In the genomic region with DNA sequence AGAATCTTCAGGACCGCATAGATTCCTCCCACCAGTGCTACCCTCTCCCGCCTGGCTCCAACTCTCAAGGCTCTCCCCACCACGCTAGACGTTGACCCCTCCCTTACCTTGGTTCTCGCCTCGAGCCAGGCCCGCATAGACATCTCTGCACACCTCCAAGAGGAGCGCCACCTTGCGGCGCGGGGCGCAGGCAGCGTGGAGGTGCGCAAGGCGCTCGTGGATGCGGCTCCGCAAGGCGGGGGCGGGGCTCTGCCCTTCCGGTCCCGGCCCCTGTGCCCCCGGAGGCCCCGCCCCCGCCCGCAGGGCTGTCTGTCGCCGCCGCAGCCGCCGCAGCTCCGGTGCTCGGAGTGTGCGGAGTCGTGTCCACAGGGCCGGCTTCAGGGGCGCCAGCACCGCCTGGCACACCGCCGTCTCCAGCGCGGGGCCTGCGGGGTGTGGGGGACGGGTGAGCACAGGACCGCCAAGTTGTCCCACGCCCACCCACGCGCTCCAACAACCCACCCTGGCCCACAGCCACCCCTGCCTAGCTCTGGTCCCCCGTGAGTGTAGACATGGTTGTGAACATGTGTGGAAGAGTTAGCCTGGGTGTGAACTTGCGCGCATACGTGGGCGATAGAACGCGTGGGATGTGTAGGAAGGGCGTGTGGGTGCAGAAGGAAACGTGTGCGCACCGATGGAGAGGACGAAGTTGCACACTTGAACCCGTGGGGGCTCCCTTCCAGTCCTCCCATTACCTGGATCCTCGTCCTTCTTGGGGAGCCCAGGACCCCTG, we compare ENCODE assay signal across 7 cellular contexts. TPM values are rescaled to one million over a fixed set of nuclear protein-coding genes. Genes with fewer than 3 reads are reported as not detected.
DNase-seq lines count a peak whose midpoint lies in the region; ATAC-seq, FAIRE-seq and TF ChIP-seq lines count a peak whose summit lies in the region.

No MANE protein-coding gene starts in this region.

- H3K27me3 ChIP-seq in astrocyte (ENCODE audit: insufficient read depth, low read length) (no peaks in the 10 kb centered on the region), sigmoid colon (no peaks in the 10 kb centered on the region)

- 21 to 29% methylated on average over 62 of the region's 62 CpGs for WGBS in sigmoid colon, 2 donors

- no peak overlapping the region for H3K27ac ChIP-seq in astrocyte (ENCODE audit: low read depth, low read length)
- H3K27ac ChIP-seq in sigmoid colon, result peak overlapping the region; percentile 35 to 64 (median 52)

- TF ChIP-seq CTCF in astrocyte (IDR thresholded peaks at IDR 0.05; ENCODE audit: insufficient read depth, low read depth, low read length) (peak; percentile 54), sigmoid colon (IDR thresholded peaks at IDR 0.05) (peak; percentile 59 to 88 (median 73))

- H3K27ac Mint-ChIP-seq in astrocyte (ENCODE audit: unreplicated experiment), result no peak overlapping the region

- H3K4me3 ChIP-seq in astrocyte (ENCODE audit: insufficient read depth, low read depth, low read length) (peak overlapping the region; percentile 48), sigmoid colon (peak overlapping the region; percentile 13 to 55 (median 48))

- no peaks in the 10 kb centered on the region for H3K36me3 ChIP-seq in astrocyte (ENCODE audit: insufficient read depth, low read length)
- H3K36me3 ChIP-seq in sigmoid colon, result no peaks in the 10 kb centered on the region

- H4K20me1 ChIP-seq in astrocyte (ENCODE audit: insufficient read depth, low read length), result no peaks in the 10 kb centered on the region

- DNase-seq in T-helper 2 cell, result peak; percentile 85 to 93 (median 92)
- no peak for DNase-seq in astrocyte (ENCODE audit: low read depth)
- DNase-seq in hypothalamus (lab: John Stamatoyannopoulos, UW), result peak in 41 of 51 donors; percentile 16 to 76 (median 47)
- DNase-seq in sigmoid colon, result peak; percentile 94
- DNase-seq in NCI-H524 treated with DMSO at 0.1 percent for 48 hours (lab: John Stamatoyannopoulos, UW), result no peak

- no peaks in the 10 kb centered on the region for H3K9me3 Mint-ChIP-seq in astrocyte (ENCODE audit: unreplicated experiment)

- FAIRE-seq in astrocyte (lab: Jason Lieb, UNC), result no peak

- ATAC-seq in GM19023 (IDR thresholded peaks at IDR 0.05; ENCODE audit: unreplicated experiment) (peak; percentile 71), HG03460 (IDR thresholded peaks at IDR 0.05; ENCODE audit: unreplicated experiment) (peak; percentile 58)

- H3K9me3 ChIP-seq in astrocyte (ENCODE audit: insufficient read depth, low read depth, low read length) (no peaks in the 10 kb centered on the region), sigmoid colon (no peaks in the 10 kb centered on the region)

- H2AFZ ChIP-seq in astrocyte (ENCODE audit: low read depth, low read length), result peak overlapping the region; percentile 88

- TF ChIP-seq EP300 in sigmoid colon (IDR thresholded peaks at IDR 0.05), result no peak

- peak overlapping the region; percentile 27 for H3K4me3 Mint-ChIP-seq in astrocyte (ENCODE audit: unreplicated experiment)

- H3K27me3 Mint-ChIP-seq in astrocyte (ENCODE audit: low read depth, unreplicated experiment), result peaks cover 8% of the 10 kb centered on the region

- no peaks in the 10 kb centered on the region for H3K36me3 Mint-ChIP-seq in astrocyte (ENCODE audit: low read depth, unreplicated experiment)

- peak overlapping the region; percentile 88 for H3K4me2 ChIP-seq in astrocyte (ENCODE audit: low read length)

- TF ChIP-seq POLR2A in sigmoid colon (IDR thresholded peaks at IDR 0.05), result no peak

- peaks cover 4% of the 10 kb centered on the region for H3K4me1 Mint-ChIP-seq in astrocyte (ENCODE audit: low read depth, unreplicated experiment)

- H3K79me2 ChIP-seq in astrocyte (ENCODE audit: insufficient read depth, low read length), result no peaks in the 10 kb centered on the region

- intact Hi-C loops in sigmoid colon (cut with DNase I), result loop anchor here (2.0 kb wide), 1 partner anchor 17 kb away; no protein-coding TSS in a partner anchor

- H3K9ac ChIP-seq in astrocyte (ENCODE audit: low read length), result peak overlapping the region; percentile 31

- H3K4me1 ChIP-seq in astrocyte (ENCODE audit: insufficient read depth, low read length), result peaks cover 5% of the 10 kb centered on the region
- peaks cover 0 to 17% (median 15%) of the 10 kb centered on the region in 4 donors for H3K4me1 ChIP-seq in sigmoid colon

RNA-seq across cellular contexts. Expression of gene RINL, which starts 8.1 kb away (rescaled TPM):
- 0.91 and 1.3 TPM in 2 replicates for total RNA-seq in astrocyte
- total RNA-seq in sigmoid colon, result 10 to 100 TPM in 1 of 4 donors, 1 to 10 TPM in 3; 3.5 to 15.8 (median 4.7) TPM
- 10 to 100 TPM in 1 of 3 donors, 1 to 10 TPM in 2; 3.7 to 17.6 (median 4.8) TPM for polyA plus RNA-seq in sigmoid colon

RNA-seq across cellular contexts. Expression of gene HNRNPL, which starts 20.2 kb away (rescaled TPM):
- total RNA-seq in astrocyte (285 and 314 TPM in 2 replicates), sigmoid colon (100 to 1,000 TPM; 140 to 201 (median 171) TPM)
- 100 to 1,000 TPM; 115 to 206 (median 129) TPM for polyA plus RNA-seq in sigmoid colon

RNA-seq across cellular contexts. Expression of gene SIRT2, which starts 29.4 kb away (rescaled TPM):
- total RNA-seq in astrocyte (35.3 and 35.7 TPM in 2 replicates), sigmoid colon (10 to 100 TPM; 65.5 to 92.7 (median 85.2) TPM)
- 10 to 100 TPM; 36.2 to 46.7 (median 39.0) TPM for polyA plus RNA-seq in sigmoid colon

RNA-seq across cellular contexts. Expression of gene NFKBIB, which starts 29.7 kb away (rescaled TPM):
- total RNA-seq in astrocyte (19.3 and 21.7 TPM in 2 replicates), sigmoid colon (10 to 100 TPM; 13.8 to 20.2 (median 16.9) TPM)
- polyA plus RNA-seq in sigmoid colon, result 10 to 100 TPM; 28.8 to 63.9 (median 45.8) TPM

RNA-seq across cellular contexts. Expression of gene ECH1, which starts 38.4 kb away (rescaled TPM):
- 51.4 and 53.3 TPM in 2 replicates for total RNA-seq in astrocyte
- 100 to 1,000 TPM in 3 of 4 donors, 10 to 100 TPM in 1; 99.5 to 149 (median 120) TPM for total RNA-seq in sigmoid colon
- polyA plus RNA-seq in sigmoid colon, result 100 to 1,000 TPM; 348 to 548 (median 422) TPM

Comparison
In these comparisons a context has a peak if more than half of its experiments do, and no peak if none do; other contexts are left out.
1. DNase-seq: peak in T-helper 2 cell (5 of 5), hypothalamus (41 of 51) and sigmoid colon (single experiment); none in astrocyte (single experiment) and NCI-H524 treated with DMSO at 0.1 percent for 48 hours (single experiment).